In genomic region chr2:237471457-237472186, GRCh38 we compare ENCODE assay signal across 8 cellular contexts. TPM values are rescaled to one million over a fixed set of nuclear protein-coding genes. Genes with fewer than 3 reads are reported as not detected.
DNase-seq lines count a peak whose midpoint lies in the region; ATAC-seq and TF ChIP-seq lines count a peak whose summit lies in the region.

No MANE protein-coding gene starts in this region.

- DNase-seq in BJ (ENCODE audit: low read depth): no peak
- peak; percentile 64 for DNase-seq in GM13977 (ENCODE audit: low spot score)
- peak; percentile 13 for DNase-seq in RPMI8226
- DNase-seq in cerebellar cortex (ENCODE audit: low spot score): peak; percentile 51
- peak; percentile 72 for DNase-seq in mesenchymal stem cell

- no peak for ATAC-seq in activated T-helper 17 cell treated with anti-CD3 and anti-CD28 coated beads, Interleukin-2, amount 50 U/mL, for 72 hours (replicated peaks)
- ATAC-seq in GM18868 (IDR thresholded peaks at IDR 0.05; ENCODE audit: unreplicated experiment) (no peak), GM18861 (IDR thresholded peaks at IDR 0.05; ENCODE audit: unreplicated experiment) (no peak)

- H3K36me3 ChIP-seq in BJ (ENCODE audit: control insufficient read depth, insufficient read depth, low read length) (no peaks in the 10 kb centered on the region), mesenchymal stem cell (ENCODE audit: control insufficient read depth in 1 of 2, insufficient read depth in 2 of 2, low read depth in 1 of 2, low read length in 2 of 2) (no peaks in the 10 kb centered on the region)

- H3K23ac ChIP-seq in mesenchymal stem cell (ENCODE audit: low read length in 2 of 2): peak overlapping the region in 1 of 2 experiments; percentile 27

- no peak overlapping the region for H3K4me3 ChIP-seq in BJ (ENCODE audit: low read depth, low read length)
- H3K4me3 ChIP-seq in mesenchymal stem cell (ENCODE audit: insufficient read depth in 1 of 2, low read depth in 1 of 2, low read length in 2 of 2): no peak overlapping the region

- no peak overlapping the region for H3K27ac ChIP-seq in mesenchymal stem cell (ENCODE audit: low read length, poor library complexity, severe bottlenecking)

- H2AK5ac ChIP-seq in mesenchymal stem cell (ENCODE audit: low read length, severe bottlenecking): peak overlapping the region; percentile 89

- in situ Hi-C loops in GM13977 (cut with MboI; ENCODE audit: low pct_unique_long_range_greater_than_20kb, low sequenced_read_pairs, unreplicated experiment): no loop called here

- H3K79me1 ChIP-seq in mesenchymal stem cell (replicated peaks; ENCODE audit: low read length, poor library complexity, severe bottlenecking): no peaks in the 10 kb centered on the region

- H3K18ac ChIP-seq in mesenchymal stem cell (ENCODE audit: low read depth in 1 of 2, low read length in 2 of 2): peak overlapping the region; percentile 61 to 88

- 55% methylated on average over 13 of the region's 13 CpGs for WGBS in mesenchymal stem cell

- H2AFZ ChIP-seq in mesenchymal stem cell (ENCODE audit: low read depth, low read length): peak overlapping the region; percentile 5

- no peak overlapping the region for H3K9ac ChIP-seq in mesenchymal stem cell (ENCODE audit: low read length)

- peaks cover 4% of the 10 kb centered on the region for H3K27me3 Mint-ChIP-seq in activated T-helper 17 cell treated with anti-CD3 and anti-CD28 coated beads, Interleukin-2, amount 50 U/mL, for 72 hours

- peak overlapping the region; percentile 77 for H2BK120ac ChIP-seq in mesenchymal stem cell (ENCODE audit: low read depth, low read length)

- H3K27me3 ChIP-seq in BJ (ENCODE audit: control insufficient read depth, insufficient read depth, low read length): no peaks in the 10 kb centered on the region
- no peaks in the 10 kb centered on the region for H3K27me3 ChIP-seq in mesenchymal stem cell (ENCODE audit: control insufficient read depth in 1 of 2, insufficient read depth in 1 of 2, low read length in 2 of 2)

- H3K4me2 ChIP-seq in mesenchymal stem cell (ENCODE audit: low read length, poor library complexity, severe bottlenecking): no peak overlapping the region

- peaks cover 34% of the 10 kb centered on the region for H3K4me1 ChIP-seq in mesenchymal stem cell (ENCODE audit: control insufficient read depth, insufficient read depth, low read depth, low read length)

- TF ChIP-seq CTCF in BJ (IDR thresholded peaks at IDR 0.05; ENCODE audit: insufficient read depth, low read depth, low read length): peak; percentile 90
- peak; percentile 54 for TF ChIP-seq CTCF in GM13977 (IDR thresholded peaks at IDR 0.05; ENCODE audit: extremely low read depth, insufficient read depth, missing control alignments)

- no peaks in the 10 kb centered on the region for H3K9me3 ChIP-seq in mesenchymal stem cell (ENCODE audit: control insufficient read depth, low read length)

- peak overlapping the region; percentile 99 to 100 for H2BK12ac ChIP-seq in mesenchymal stem cell (ENCODE audit: low read length in 2 of 2)

- H4K8ac ChIP-seq in mesenchymal stem cell (ENCODE audit: low read length): peak overlapping the region; percentile 92

- H3K4me1 Mint-ChIP-seq in activated T-helper 17 cell treated with anti-CD3 and anti-CD28 coated beads, Interleukin-2, amount 50 U/mL, for 72 hours: peaks cover 5% of the 10 kb centered on the region

- CTCF ChIA-PET in BJ (lab: Yijun Ruan, JAX): interaction anchor here (0.5 to 4.9 kb wide), 28 partner anchors 11 to 730 kb away, joined by 3 to 55 read pairs (median 4); partner anchors contain the start of genes COL6A3 and MLPH

- H3K27ac Mint-ChIP-seq in activated T-helper 17 cell treated with anti-CD3 and anti-CD28 coated beads, Interleukin-2, amount 50 U/mL, for 72 hours: no peak overlapping the region

- peak overlapping the region in 1 of 2 experiments; percentile 96 for H3K14ac ChIP-seq in mesenchymal stem cell (ENCODE audit: low read length in 2 of 2)

- peak overlapping the region; percentile 88 for H2BK15ac ChIP-seq in mesenchymal stem cell (ENCODE audit: low read depth, poor library complexity, severe bottlenecking)

- peak overlapping the region; percentile 100 for H4K91ac ChIP-seq in mesenchymal stem cell (ENCODE audit: low read length)

- H3K9me3 Mint-ChIP-seq in activated T-helper 17 cell treated with anti-CD3 and anti-CD28 coated beads, Interleukin-2, amount 50 U/mL, for 72 hours: no peaks in the 10 kb centered on the region

- POLR2A ChIA-PET in BJ (lab: Charles Lee): interaction anchor here (0.6 kb wide), 1 partner anchor 50 kb away, joined by 4 read pairs; no protein-coding TSS in a partner anchor

- no peak overlapping the region for H3K4me3 Mint-ChIP-seq in activated T-helper 17 cell treated with anti-CD3 and anti-CD28 coated beads, Interleukin-2, amount 50 U/mL, for 72 hours

- H3K36me3 Mint-ChIP-seq in activated T-helper 17 cell treated with anti-CD3 and anti-CD28 coated beads, Interleukin-2, amount 50 U/mL, for 72 hours (ENCODE audit: low read depth): no peaks in the 10 kb centered on the region

- H3K4ac ChIP-seq in mesenchymal stem cell (ENCODE audit: low read depth in 1 of 2, low read length in 2 of 2): peak overlapping the region; percentile 83 to 98

- peak overlapping the region; percentile 39 for H2BK5ac ChIP-seq in mesenchymal stem cell (ENCODE audit: low read depth, low read length, poor library complexity, severe bottlenecking)

RNA-seq across cellular contexts. Expression of gene MLPH, which starts 15.4 kb away (rescaled TPM):
- 16.1 and 18.5 TPM in 2 replicates for polyA plus RNA-seq in BJ (2011; rRNA removed)
- polyA minus RNA-seq in BJ (2011; rRNA and poly(A)+ RNA removed): 24.0 and 40.3 TPM in 2 replicates
- 93.7 TPM for polyA plus RNA-seq in mesenchymal stem cell (2013, experiment 1 of 2)
- polyA plus RNA-seq in mesenchymal stem cell (2013, experiment 2 of 2): 85.6 TPM
- not detected for total RNA-seq in activated T-helper 17 cell treated with anti-CD3 and anti-CD28 coated beads, Interleukin-2, amount 50 U/mL, for 72 hours

RNA-seq across cellular contexts. Expression of gene COL6A3, which starts 57.7 kb away (rescaled TPM):
- 522 and 695 TPM in 2 replicates for polyA plus RNA-seq in BJ (2011; rRNA removed)
- 839 and 1,058 TPM in 2 replicates for polyA minus RNA-seq in BJ (2011; rRNA and poly(A)+ RNA removed)
- polyA plus RNA-seq in mesenchymal stem cell (2013, experiment 1 of 2): 173 TPM
- 153 TPM for polyA plus RNA-seq in mesenchymal stem cell (2013, experiment 2 of 2)
- 10 to 100 TPM; 10.6 to 30.7 TPM for total RNA-seq in activated T-helper 17 cell treated with anti-CD3 and anti-CD28 coated beads, Interleukin-2, amount 50 U/mL, for 72 hours
